1 cellular context compared by ENCODE assay signal in the genomic region with DNA sequence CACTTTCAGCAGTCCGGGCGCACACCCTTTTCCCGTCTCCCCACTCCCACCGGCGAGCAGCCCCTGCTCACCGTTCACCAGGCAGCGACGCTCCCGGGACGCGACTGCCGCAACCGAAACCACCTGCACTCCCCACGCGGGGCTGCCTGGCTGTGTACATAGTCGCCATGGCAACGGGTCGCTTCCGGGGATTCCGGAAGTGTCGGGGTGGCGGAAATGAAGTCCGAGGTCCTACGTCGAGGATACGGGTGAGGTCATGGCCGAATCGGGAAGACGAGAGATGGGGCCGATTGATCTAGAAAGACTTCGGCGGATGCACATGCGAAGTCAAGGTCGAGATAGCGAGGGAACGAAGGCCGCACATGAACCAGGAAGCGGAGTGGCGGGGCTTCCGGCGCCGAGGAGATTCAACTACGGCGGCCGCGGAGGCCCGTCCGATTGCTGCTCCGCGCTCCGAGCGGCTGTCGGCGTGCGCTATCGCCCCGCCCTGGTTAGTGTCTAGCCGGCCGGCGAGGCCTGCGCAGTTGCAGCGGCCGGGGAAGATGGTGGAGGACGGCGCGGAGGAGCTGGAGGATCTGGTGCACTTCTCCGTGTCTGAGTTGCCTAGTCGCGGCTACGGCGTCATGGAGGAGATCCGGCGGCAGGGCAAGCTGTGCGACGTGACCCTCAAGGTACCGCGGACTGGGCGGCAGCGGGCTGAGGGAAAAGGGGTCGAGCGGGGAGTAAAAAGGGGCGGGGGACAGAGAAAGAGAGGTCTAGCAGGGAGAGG.
A peak's percentile ranks its signal among the peaks of the same experiment; 100 is the strongest.
TF ChIP-seq lines count a peak whose summit lies in the region.

A gene with protein sequence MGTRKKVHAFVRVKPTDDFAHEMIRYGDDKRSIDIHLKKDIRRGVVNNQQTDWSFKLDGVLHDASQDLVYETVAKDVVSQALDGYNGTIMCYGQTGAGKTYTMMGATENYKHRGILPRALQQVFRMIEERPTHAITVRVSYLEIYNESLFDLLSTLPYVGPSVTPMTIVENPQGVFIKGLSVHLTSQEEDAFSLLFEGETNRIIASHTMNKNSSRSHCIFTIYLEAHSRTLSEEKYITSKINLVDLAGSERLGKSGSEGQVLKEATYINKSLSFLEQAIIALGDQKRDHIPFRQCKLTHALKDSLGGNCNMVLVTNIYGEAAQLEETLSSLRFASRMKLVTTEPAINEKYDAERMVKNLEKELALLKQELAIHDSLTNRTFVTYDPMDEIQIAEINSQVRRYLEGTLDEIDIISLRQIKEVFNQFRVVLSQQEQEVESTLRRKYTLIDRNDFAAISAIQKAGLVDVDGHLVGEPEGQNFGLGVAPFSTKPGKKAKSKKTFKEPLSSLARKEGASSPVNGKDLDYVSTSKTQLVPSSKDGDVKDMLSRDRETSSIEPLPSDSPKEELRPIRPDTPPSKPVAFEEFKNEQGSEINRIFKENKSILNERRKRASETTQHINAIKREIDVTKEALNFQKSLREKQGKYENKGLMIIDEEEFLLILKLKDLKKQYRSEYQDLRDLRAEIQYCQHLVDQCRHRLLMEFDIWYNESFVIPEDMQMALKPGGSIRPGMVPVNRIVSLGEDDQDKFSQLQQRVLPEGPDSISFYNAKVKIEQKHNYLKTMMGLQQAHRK (minus strand): TSS at position 376 of the 769 bp plus-strand sequence. CDS start 5,425 bp downstream, outside the sequence.
A gene (plus strand): TSS at position 521 of the 769 bp plus-strand sequence. CDS start 22 bp downstream, at position 543.

TF ChIP-seq in HepG2, 621 proteins besides CTCF, POLR2A, EP300 and RAD21 (continued from another document and continues in another):
- TF ChIP-seq, protein P1, sequence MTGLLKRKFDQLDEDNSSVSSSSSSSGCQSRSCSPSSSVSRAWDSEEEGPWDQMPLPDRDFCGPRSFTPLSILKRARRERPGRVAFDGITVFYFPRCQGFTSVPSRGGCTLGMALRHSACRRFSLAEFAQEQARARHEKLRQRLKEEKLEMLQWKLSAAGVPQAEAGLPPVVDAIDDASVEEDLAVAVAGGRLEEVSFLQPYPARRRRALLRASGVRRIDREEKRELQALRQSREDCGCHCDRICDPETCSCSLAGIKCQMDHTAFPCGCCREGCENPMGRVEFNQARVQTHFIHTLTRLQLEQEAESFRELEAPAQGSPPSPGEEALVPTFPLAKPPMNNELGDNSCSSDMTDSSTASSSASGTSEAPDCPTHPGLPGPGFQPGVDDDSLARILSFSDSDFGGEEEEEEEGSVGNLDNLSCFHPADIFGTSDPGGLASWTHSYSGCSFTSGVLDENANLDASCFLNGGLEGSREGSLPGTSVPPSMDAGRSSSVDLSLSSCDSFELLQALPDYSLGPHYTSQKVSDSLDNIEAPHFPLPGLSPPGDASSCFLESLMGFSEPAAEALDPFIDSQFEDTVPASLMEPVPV (CRISPR knock-in tag; IDR thresholded peaks at IDR 0.05) = peak; percentile 75
- TF ChIP-seq CBX1 (IDR thresholded peaks at IDR 0.05; ENCODE audit: low read depth) (no peak), SMC3 (IDR thresholded peaks at IDR 0.05; ENCODE audit: low read length) (no peak), ZNF331 (CRISPR knock-in tag; IDR thresholded peaks at IDR 0.05) (peak; percentile 85), MXD4 (CRISPR knock-in tag; IDR thresholded peaks at IDR 0.05) (peak; percentile 99), KLF6 (CRISPR knock-in tag; IDR thresholded peaks at IDR 0.05) (no peak; the same call in 1 of the 2 replicates), ZNF556 (CRISPR knock-in tag; IDR thresholded peaks at IDR 0.05; ENCODE audit: borderline replicate concordance) (peak; percentile 84), HDAC6 (IDR thresholded peaks at IDR 0.05; ENCODE audit: low read depth, low read length) (no peak), ZNF530 (CRISPR knock-in tag; IDR thresholded peaks at IDR 0.05; ENCODE audit: low read depth) (no peak), ZNF451 (CRISPR knock-in tag; IDR thresholded peaks at IDR 0.05) (peak; percentile 28; the same call in 1 of the 2 replicates), FOXP1 (IDR thresholded peaks at IDR 0.05) (no peak), FOXP1 (CRISPR knock-in tag; IDR thresholded peaks at IDR 0.05) (no peak), SOX6 (IDR thresholded peaks at IDR 0.05) (no peak), SOX6 (CRISPR knock-in tag; IDR thresholded peaks at IDR 0.05) (peak; percentile 72; the same call in 1 of the 2 replicates), ZNF816 (CRISPR knock-in tag; IDR thresholded peaks at IDR 0.05; ENCODE audit: borderline replicate concordance) (no peak), ZNF724P (CRISPR knock-in tag; IDR thresholded peaks at IDR 0.05; ENCODE audit: borderline replicate concordance) (no peak; the same call in 1 of the 2 replicates), ZNF768 (CRISPR knock-in tag; IDR thresholded peaks at IDR 0.05) (peak; percentile 61; the same call in 1 of the 2 replicates), ZNF773 (CRISPR knock-in tag; IDR thresholded peaks at IDR 0.05; ENCODE audit: borderline replicate concordance) (no peak), ZNF788 (CRISPR knock-in tag; IDR thresholded peaks at IDR 0.05; ENCODE audit: borderline replicate concordance) (peak; percentile 85; the same call in 1 of the 2 replicates), ZFY (CRISPR knock-in tag; IDR thresholded peaks at IDR 0.05) (peak; percentile 90), SCMH1 (CRISPR knock-in tag; IDR thresholded peaks at IDR 0.05; ENCODE audit: borderline replicate concordance) (no peak), TEAD3 (CRISPR knock-in tag; optimal IDR thresholded peaks at IDR 0.05; ENCODE audit: borderline replicate concordance) (peak; percentile 76), MZF1 (CRISPR knock-in tag; IDR thresholded peaks at IDR 0.05; ENCODE audit: borderline replicate concordance) (0 out of 2 replicates have a peak, but pooled peaks have one; percentile 42), ZNF446 (CRISPR knock-in tag; IDR thresholded peaks at IDR 0.05) (0 out of 2 replicates have a peak, but pooled peaks have one; percentile 73), SKI (IDR thresholded peaks at IDR 0.05; ENCODE audit: partially characterized antibody) (peak; percentile 91), ZNF777 (CRISPR knock-in tag; IDR thresholded peaks at IDR 0.05) (peak; percentile 96), SIX1 (CRISPR knock-in tag; IDR thresholded peaks at IDR 0.05; ENCODE audit: borderline replicate concordance) (peak; percentile 14; the same call in 1 of the 2 replicates), ZKSCAN1 (IDR thresholded peaks at IDR 0.05; ENCODE audit: low read length) (no peak), RELA (CRISPR knock-in tag; IDR thresholded peaks at IDR 0.05) (no peak), CREB1 (IDR thresholded peaks at IDR 0.05) (peak; percentile 88), CREB1 (CRISPR knock-in tag; IDR thresholded peaks at IDR 0.05) (peak; percentile 89), HNRNPUL1 (IDR thresholded peaks at IDR 0.05; ENCODE audit: low read depth, low read length) (no peak), KDM5B (CRISPR knock-in tag; IDR thresholded peaks at IDR 0.05; ENCODE audit: borderline replicate concordance) (no peak; the same call in 1 of the 2 replicates), GABPA (IDR thresholded peaks at IDR 0.05; ENCODE audit: low read depth, low read length) (peak; percentile 81), GABPA (CRISPR knock-in tag; IDR thresholded peaks at IDR 0.05; ENCODE audit: low read depth) (peak; percentile 95)
- TF ChIP-seq, protein P2, sequence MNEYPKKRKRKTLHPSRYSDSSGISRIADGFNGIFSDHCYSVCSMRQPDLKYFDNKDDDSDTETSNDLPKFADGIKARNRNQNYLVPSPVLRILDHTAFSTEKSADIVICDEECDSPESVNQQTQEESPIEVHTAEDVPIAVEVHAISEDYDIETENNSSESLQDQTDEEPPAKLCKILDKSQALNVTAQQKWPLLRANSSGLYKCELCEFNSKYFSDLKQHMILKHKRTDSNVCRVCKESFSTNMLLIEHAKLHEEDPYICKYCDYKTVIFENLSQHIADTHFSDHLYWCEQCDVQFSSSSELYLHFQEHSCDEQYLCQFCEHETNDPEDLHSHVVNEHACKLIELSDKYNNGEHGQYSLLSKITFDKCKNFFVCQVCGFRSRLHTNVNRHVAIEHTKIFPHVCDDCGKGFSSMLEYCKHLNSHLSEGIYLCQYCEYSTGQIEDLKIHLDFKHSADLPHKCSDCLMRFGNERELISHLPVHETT (CRISPR knock-in tag; conservative IDR thresholded peaks at IDR 0.05) = peak; percentile 76; the same call in 1 of the 2 replicates
- TF ChIP-seq, protein P3, sequence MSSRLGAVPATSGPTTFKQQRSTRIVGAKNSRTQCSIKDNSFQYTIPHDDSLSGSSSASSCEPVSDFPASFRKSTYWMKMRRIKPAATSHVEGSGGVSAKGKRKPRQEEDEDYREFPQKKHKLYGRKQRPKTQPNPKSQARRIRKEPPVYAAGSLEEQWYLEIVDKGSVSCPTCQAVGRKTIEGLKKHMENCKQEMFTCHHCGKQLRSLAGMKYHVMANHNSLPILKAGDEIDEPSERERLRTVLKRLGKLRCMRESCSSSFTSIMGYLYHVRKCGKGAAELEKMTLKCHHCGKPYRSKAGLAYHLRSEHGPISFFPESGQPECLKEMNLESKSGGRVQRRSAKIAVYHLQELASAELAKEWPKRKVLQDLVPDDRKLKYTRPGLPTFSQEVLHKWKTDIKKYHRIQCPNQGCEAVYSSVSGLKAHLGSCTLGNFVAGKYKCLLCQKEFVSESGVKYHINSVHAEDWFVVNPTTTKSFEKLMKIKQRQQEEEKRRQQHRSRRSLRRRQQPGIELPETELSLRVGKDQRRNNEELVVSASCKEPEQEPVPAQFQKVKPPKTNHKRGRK (CRISPR knock-in tag; IDR thresholded peaks at IDR 0.05) = peak; percentile 81
- TF ChIP-seq, protein P4, sequence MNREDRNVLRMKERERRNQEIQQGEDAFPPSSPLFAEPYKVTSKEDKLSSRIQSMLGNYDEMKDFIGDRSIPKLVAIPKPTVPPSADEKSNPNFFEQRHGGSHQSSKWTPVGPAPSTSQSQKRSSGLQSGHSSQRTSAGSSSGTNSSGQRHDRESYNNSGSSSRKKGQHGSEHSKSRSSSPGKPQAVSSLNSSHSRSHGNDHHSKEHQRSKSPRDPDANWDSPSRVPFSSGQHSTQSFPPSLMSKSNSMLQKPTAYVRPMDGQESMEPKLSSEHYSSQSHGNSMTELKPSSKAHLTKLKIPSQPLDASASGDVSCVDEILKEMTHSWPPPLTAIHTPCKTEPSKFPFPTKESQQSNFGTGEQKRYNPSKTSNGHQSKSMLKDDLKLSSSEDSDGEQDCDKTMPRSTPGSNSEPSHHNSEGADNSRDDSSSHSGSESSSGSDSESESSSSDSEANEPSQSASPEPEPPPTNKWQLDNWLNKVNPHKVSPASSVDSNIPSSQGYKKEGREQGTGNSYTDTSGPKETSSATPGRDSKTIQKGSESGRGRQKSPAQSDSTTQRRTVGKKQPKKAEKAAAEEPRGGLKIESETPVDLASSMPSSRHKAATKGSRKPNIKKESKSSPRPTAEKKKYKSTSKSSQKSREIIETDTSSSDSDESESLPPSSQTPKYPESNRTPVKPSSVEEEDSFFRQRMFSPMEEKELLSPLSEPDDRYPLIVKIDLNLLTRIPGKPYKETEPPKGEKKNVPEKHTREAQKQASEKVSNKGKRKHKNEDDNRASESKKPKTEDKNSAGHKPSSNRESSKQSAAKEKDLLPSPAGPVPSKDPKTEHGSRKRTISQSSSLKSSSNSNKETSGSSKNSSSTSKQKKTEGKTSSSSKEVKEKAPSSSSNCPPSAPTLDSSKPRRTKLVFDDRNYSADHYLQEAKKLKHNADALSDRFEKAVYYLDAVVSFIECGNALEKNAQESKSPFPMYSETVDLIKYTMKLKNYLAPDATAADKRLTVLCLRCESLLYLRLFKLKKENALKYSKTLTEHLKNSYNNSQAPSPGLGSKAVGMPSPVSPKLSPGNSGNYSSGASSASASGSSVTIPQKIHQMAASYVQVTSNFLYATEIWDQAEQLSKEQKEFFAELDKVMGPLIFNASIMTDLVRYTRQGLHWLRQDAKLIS (CRISPR knock-in tag; IDR thresholded peaks at IDR 0.05) = peak; percentile 56; the same call in 1 of the 2 replicates
- TF ChIP-seq, protein P5, sequence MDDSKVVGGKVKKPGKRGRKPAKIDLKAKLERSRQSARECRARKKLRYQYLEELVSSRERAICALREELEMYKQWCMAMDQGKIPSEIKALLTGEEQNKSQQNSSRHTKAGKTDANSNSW (CRISPR knock-in tag; IDR thresholded peaks at IDR 0.05; ENCODE audit: borderline replicate concordance) = peak; percentile 83; the same call in 1 of the 2 replicates
- TF ChIP-seq, protein P6, sequence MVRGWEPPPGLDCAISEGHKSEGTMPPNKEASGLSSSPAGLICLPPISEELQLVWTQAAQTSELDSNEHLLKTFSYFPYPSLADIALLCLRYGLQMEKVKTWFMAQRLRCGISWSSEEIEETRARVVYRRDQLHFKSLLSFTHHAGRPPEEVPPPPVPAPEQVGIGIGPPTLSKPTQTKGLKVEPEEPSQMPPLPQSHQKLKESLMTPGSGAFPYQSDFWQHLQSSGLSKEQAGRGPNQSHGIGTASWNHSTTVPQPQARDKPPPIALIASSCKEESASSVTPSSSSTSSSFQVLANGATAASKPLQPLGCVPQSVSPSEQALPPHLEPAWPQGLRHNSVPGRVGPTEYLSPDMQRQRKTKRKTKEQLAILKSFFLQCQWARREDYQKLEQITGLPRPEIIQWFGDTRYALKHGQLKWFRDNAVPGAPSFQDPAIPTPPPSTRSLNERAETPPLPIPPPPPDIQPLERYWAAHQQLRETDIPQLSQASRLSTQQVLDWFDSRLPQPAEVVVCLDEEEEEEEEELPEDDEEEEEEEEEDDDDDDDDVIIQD (CRISPR knock-in tag; IDR thresholded peaks at IDR 0.05; ENCODE audit: low read depth) = peak; percentile 79; the same call in 1 of the 2 replicates
- TF ChIP-seq, protein P7, sequence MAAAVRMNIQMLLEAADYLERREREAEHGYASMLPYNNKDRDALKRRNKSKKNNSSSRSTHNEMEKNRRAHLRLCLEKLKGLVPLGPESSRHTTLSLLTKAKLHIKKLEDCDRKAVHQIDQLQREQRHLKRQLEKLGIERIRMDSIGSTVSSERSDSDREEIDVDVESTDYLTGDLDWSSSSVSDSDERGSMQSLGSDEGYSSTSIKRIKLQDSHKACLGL (CRISPR knock-in tag; IDR thresholded peaks at IDR 0.05) = peak; percentile 99; the same call in 1 of the 2 replicates
- TF ChIP-seq, protein P8, sequence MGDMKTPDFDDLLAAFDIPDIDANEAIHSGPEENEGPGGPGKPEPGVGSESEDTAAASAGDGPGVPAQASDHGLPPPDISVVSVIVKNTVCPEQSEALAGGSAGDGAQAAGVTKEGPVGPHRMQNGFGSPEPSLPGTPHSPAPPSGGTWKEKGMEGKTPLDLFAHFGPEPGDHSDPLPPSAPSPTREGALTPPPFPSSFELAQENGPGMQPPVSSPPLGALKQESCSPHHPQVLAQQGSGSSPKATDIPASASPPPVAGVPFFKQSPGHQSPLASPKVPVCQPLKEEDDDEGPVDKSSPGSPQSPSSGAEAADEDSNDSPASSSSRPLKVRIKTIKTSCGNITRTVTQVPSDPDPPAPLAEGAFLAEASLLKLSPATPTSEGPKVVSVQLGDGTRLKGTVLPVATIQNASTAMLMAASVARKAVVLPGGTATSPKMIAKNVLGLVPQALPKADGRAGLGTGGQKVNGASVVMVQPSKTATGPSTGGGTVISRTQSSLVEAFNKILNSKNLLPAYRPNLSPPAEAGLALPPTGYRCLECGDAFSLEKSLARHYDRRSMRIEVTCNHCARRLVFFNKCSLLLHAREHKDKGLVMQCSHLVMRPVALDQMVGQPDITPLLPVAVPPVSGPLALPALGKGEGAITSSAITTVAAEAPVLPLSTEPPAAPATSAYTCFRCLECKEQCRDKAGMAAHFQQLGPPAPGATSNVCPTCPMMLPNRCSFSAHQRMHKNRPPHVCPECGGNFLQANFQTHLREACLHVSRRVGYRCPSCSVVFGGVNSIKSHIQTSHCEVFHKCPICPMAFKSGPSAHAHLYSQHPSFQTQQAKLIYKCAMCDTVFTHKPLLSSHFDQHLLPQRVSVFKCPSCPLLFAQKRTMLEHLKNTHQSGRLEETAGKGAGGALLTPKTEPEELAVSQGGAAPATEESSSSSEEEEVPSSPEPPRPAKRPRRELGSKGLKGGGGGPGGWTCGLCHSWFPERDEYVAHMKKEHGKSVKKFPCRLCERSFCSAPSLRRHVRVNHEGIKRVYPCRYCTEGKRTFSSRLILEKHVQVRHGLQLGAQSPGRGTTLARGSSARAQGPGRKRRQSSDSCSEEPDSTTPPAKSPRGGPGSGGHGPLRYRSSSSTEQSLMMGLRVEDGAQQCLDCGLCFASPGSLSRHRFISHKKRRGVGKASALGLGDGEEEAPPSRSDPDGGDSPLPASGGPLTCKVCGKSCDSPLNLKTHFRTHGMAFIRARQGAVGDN (CRISPR knock-in tag; IDR thresholded peaks at IDR 0.05) = peak; percentile 97
